9 cellular contexts compared by ENCODE assay signal in genomic region chr14:106872619-106873446, GRCh38.
DNase-seq lines count a peak whose midpoint lies in the region; ATAC-seq and TF ChIP-seq lines count a peak whose summit lies in the region.
"Had no signal": no experiment of that assay in that cellular context is flagged by ENCODE, and none has a peak within 500 bp of the region (broad histone marks: within the 10 kb centered on the region; RNA-seq: fewer than 3 reads in every experiment).

No MANE protein-coding gene starts in this region.

- 55 to 63% methylated on average over 23 of the region's 23 CpGs for WGBS in heart right ventricle, 2 donors

- peak in 7 of 9 donors; percentile 2 to 54 (median 33) for TF ChIP-seq CTCF in heart right ventricle (IDR thresholded peaks at IDR 0.05)

- no peak overlapping the region for H3K27ac ChIP-seq in heart right ventricle
- H3K27ac ChIP-seq: epithelial cell of prostate had no signal

- no peaks in the 10 kb centered on the region for H3K9me3 ChIP-seq in heart right ventricle

- no peaks in the 10 kb centered on the region for H3K36me3 ChIP-seq in heart right ventricle

- peaks cover 0 to 7% (median 0%) of the 10 kb centered on the region in 9 donors for H3K4me1 ChIP-seq in heart right ventricle

- peaks cover 0 to 37% (median 9%) of the 10 kb centered on the region in 7 donors for H3K27me3 ChIP-seq in heart right ventricle

- no peak overlapping the region for H3K4me3 ChIP-seq in heart right ventricle

- DNase-seq in NCI-H446 (lab: John Stamatoyannopoulos, UW), result peak; percentile 42 to 66
- DNase-seq in NCI-H446 treated with DMSO at 0.1 percent for 48 hours (lab: John Stamatoyannopoulos, UW), result no peak
- peak; percentile 86 for DNase-seq in OCI-M1 (lab: John Stamatoyannopoulos, UW)
- DNase-seq in activated CD8-positive, alpha-beta memory T cell treated with anti-CD3 and anti-CD28 coated beads, Interleukin-2, amount 50 U/mL, for 48 hours, result peak; percentile 94
- DNase-seq in heart right ventricle, result peak; percentile 14 to 54
- DNase-seq in stimulated activated CD8-positive, alpha-beta memory T cell treated with anti-CD3 and anti-CD28 coated beads, Interleukin-12 subunit alpha, Interleukin-12 subunit beta, amount 100 ng/mL, for 24 hours (ENCODE audit: extremely low read depth), result peak; percentile 63
- no peak for DNase-seq in amniotic stem cell (lab: John Stamatoyannopoulos, UW)

- intact Hi-C loops in heart right ventricle (cut with DNase I), result no loop called here

- ATAC-seq in HG03432 (IDR thresholded peaks at IDR 0.05; ENCODE audit: unreplicated experiment) (peak; percentile 68), heart right ventricle (peak in 5 of 8 donors; percentile 37 to 74 (median 62))

Comparison
In these comparisons a context has a peak if more than half of its experiments do, and no peak if none do; other contexts are left out.
1. DNase-seq: peak in NCI-H446 (2 of 2), OCI-M1 (single experiment), activated CD8-positive, alpha-beta memory T cell treated with anti-CD3 and anti-CD28 coated beads, Interleukin-2, amount 50 U/mL, for 48 hours (single experiment), heart right ventricle (2 of 2) and stimulated activated CD8-positive, alpha-beta memory T cell treated with anti-CD3 and anti-CD28 coated beads, Interleukin-12 subunit alpha, Interleukin-12 subunit beta, amount 100 ng/mL, for 24 hours (single experiment); none in NCI-H446 treated with DMSO at 0.1 percent for 48 hours (single experiment) and amniotic stem cell (single experiment).